ENCODE assay signal across 1 cellular context in genomic region chr22:37630839-37631435, GRCh38.
TF ChIP-seq lines count a peak whose summit lies in the region.

No MANE protein-coding gene starts in this region.

TF ChIP-seq in HepG2, 621 proteins besides CTCF, POLR2A, EP300 and RAD21 (continues in another document):
- TF ChIP-seq ZNF772 (CRISPR knock-in tag; IDR thresholded peaks at IDR 0.05) (peak; percentile 35; the same call in 1 of the 2 replicates), CAMTA2 (CRISPR knock-in tag; IDR thresholded peaks at IDR 0.05; ENCODE audit: borderline replicate concordance) (no peak), ZNF205 (CRISPR knock-in tag; IDR thresholded peaks at IDR 0.05) (no peak), TEF (CRISPR knock-in tag; IDR thresholded peaks at IDR 0.05) (peak; percentile 36; the same call in 1 of the 2 replicates), FOXA3 (CRISPR knock-in tag; IDR thresholded peaks at IDR 0.05) (no peak), RARA (CRISPR knock-in tag; IDR thresholded peaks at IDR 0.05) (no peak), ZBTB38 (CRISPR knock-in tag; IDR thresholded peaks at IDR 0.05) (0 out of 2 replicates have a peak, but pooled peaks have one; percentile 17), ZSCAN5A (CRISPR knock-in tag; IDR thresholded peaks at IDR 0.05; ENCODE audit: borderline replicate concordance) (no peak), POLR2AphosphoS5 (IDR thresholded peaks at IDR 0.05; ENCODE audit: low read depth, low read length) (peak; percentile 43; the same call in 1 of the 2 replicates), MTA1 (CRISPR knock-in tag; IDR thresholded peaks at IDR 0.05; ENCODE audit: borderline replicate concordance) (no peak), KDM3A (CRISPR knock-in tag; IDR thresholded peaks at IDR 0.05; ENCODE audit: low read depth) (no peak), DRAP1 (CRISPR knock-in tag; IDR thresholded peaks at IDR 0.05) (peak; percentile 75; the same call in 1 of the 2 replicates), TRIM22 (IDR thresholded peaks at IDR 0.05) (no peak), BORCS8-MEF2B (CRISPR knock-in tag; IDR thresholded peaks at IDR 0.05) (0 out of 2 replicates have a peak, but pooled peaks have one; percentile 26), ERF (CRISPR knock-in tag; IDR thresholded peaks at IDR 0.05) (no peak; the same call in 1 of the 2 replicates), ZFP91 (CRISPR knock-in tag; IDR thresholded peaks at IDR 0.05; ENCODE audit: borderline replicate concordance) (no peak), JDP2 (CRISPR knock-in tag; IDR thresholded peaks at IDR 0.05; ENCODE audit: borderline replicate concordance) (no peak), PRDM4 (CRISPR knock-in tag; IDR thresholded peaks at IDR 0.05; ENCODE audit: borderline replicate concordance) (no peak), DR1 (CRISPR knock-in tag; IDR thresholded peaks at IDR 0.05) (peak; percentile 22; the same call in 1 of the 2 replicates), ZNF276 (CRISPR knock-in tag; IDR thresholded peaks at IDR 0.05; ENCODE audit: low read depth) (0 out of 2 replicates have a peak, but pooled peaks have one; percentile 39), ATF1 (CRISPR knock-in tag; IDR thresholded peaks at IDR 0.05) (no peak), ZNF782 (CRISPR knock-in tag; IDR thresholded peaks at IDR 0.05; ENCODE audit: borderline replicate concordance) (no peak)
- TF ChIP-seq, protein P1, sequence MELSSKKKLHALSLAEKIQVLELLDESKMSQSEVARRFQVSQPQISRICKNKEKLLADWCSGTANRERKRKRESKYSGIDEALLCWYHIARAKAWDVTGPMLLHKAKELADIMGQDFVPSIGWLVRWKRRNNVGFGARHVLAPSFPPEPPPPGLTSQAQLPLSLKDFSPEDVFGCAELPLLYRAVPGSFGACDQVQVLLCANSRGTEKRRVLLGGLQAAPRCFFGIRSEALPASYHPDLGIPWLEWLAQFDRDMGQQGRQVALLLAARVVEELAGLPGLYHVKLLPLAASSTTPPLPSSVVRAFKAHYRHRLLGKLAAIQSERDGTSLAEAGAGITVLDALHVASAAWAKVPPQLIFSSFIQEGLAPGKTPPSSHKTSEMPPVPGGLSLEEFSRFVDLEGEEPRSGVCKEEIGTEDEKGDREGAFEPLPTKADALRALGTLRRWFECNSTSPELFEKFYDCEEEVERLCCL (CRISPR knock-in tag; IDR thresholded peaks at IDR 0.05; ENCODE audit: borderline replicate concordance) = 0 out of 2 replicates have a peak, but pooled peaks have one; percentile 11
- TF ChIP-seq, protein P2, sequence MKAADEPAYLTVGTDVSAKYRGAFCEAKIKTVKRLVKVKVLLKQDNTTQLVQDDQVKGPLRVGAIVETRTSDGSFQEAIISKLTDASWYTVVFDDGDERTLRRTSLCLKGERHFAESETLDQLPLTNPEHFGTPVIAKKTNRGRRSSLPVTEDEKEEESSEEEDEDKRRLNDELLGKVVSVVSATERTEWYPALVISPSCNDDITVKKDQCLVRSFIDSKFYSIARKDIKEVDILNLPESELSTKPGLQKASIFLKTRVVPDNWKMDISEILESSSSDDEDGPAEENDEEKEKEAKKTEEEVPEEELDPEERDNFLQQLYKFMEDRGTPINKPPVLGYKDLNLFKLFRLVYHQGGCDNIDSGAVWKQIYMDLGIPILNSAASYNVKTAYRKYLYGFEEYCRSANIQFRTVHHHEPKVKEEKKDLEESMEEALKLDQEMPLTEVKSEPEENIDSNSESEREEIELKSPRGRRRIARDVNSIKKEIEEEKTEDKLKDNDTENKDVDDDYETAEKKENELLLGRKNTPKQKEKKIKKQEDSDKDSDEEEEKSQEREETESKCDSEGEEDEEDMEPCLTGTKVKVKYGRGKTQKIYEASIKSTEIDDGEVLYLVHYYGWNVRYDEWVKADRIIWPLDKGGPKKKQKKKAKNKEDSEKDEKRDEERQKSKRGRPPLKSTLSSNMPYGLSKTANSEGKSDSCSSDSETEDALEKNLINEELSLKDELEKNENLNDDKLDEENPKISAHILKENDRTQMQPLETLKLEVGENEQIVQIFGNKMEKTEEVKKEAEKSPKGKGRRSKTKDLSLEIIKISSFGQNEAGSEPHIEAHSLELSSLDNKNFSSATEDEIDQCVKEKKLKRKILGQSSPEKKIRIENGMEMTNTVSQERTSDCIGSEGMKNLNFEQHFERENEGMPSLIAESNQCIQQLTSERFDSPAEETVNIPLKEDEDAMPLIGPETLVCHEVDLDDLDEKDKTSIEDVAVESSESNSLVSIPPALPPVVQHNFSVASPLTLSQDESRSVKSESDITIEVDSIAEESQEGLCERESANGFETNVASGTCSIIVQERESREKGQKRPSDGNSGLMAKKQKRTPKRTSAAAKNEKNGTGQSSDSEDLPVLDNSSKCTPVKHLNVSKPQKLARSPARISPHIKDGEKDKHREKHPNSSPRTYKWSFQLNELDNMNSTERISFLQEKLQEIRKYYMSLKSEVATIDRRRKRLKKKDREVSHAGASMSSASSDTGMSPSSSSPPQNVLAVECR (CRISPR knock-in tag; IDR thresholded peaks at IDR 0.05; ENCODE audit: borderline replicate concordance) = no peak
- TF ChIP-seq, protein P3, sequence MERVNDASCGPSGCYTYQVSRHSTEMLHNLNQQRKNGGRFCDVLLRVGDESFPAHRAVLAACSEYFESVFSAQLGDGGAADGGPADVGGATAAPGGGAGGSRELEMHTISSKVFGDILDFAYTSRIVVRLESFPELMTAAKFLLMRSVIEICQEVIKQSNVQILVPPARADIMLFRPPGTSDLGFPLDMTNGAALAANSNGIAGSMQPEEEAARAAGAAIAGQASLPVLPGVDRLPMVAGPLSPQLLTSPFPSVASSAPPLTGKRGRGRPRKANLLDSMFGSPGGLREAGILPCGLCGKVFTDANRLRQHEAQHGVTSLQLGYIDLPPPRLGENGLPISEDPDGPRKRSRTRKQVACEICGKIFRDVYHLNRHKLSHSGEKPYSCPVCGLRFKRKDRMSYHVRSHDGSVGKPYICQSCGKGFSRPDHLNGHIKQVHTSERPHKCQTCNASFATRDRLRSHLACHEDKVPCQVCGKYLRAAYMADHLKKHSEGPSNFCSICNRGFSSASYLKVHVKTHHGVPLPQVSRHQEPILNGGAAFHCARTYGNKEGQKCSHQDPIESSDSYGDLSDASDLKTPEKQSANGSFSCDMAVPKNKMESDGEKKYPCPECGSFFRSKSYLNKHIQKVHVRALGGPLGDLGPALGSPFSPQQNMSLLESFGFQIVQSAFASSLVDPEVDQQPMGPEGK (CRISPR knock-in tag; IDR thresholded peaks at IDR 0.05) = peak; percentile 22
- TF ChIP-seq, protein P4, sequence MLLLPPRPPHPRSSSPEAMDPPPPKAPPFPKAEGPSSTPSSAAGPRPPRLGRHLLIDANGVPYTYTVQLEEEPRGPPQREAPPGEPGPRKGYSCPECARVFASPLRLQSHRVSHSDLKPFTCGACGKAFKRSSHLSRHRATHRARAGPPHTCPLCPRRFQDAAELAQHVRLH (CRISPR knock-in tag; IDR thresholded peaks at IDR 0.05; ENCODE audit: borderline replicate concordance, low read depth) = 0 out of 2 replicates have a peak, but pooled peaks have one; percentile 10
- TF ChIP-seq, protein P5, sequence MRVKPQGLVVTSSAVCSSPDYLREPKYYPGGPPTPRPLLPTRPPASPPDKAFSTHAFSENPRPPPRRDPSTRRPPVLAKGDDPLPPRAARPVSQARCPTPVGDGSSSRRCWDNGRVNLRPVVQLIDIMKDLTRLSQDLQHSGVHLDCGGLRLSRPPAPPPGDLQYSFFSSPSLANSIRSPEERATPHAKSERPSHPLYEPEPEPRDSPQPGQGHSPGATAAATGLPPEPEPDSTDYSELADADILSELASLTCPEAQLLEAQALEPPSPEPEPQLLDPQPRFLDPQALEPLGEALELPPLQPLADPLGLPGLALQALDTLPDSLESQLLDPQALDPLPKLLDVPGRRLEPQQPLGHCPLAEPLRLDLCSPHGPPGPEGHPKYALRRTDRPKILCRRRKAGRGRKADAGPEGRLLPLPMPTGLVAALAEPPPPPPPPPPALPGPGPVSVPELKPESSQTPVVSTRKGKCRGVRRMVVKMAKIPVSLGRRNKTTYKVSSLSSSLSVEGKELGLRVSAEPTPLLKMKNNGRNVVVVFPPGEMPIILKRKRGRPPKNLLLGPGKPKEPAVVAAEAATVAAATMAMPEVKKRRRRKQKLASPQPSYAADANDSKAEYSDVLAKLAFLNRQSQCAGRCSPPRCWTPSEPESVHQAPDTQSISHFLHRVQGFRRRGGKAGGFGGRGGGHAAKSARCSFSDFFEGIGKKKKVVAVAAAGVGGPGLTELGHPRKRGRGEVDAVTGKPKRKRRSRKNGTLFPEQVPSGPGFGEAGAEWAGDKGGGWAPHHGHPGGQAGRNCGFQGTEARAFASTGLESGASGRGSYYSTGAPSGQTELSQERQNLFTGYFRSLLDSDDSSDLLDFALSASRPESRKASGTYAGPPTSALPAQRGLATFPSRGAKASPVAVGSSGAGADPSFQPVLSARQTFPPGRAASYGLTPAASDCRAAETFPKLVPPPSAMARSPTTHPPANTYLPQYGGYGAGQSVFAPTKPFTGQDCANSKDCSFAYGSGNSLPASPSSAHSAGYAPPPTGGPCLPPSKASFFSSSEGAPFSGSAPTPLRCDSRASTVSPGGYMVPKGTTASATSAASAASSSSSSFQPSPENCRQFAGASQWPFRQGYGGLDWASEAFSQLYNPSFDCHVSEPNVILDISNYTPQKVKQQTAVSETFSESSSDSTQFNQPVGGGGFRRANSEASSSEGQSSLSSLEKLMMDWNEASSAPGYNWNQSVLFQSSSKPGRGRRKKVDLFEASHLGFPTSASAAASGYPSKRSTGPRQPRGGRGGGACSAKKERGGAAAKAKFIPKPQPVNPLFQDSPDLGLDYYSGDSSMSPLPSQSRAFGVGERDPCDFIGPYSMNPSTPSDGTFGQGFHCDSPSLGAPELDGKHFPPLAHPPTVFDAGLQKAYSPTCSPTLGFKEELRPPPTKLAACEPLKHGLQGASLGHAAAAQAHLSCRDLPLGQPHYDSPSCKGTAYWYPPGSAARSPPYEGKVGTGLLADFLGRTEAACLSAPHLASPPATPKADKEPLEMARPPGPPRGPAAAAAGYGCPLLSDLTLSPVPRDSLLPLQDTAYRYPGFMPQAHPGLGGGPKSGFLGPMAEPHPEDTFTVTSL (CRISPR knock-in tag; IDR thresholded peaks at IDR 0.05; ENCODE audit: borderline replicate concordance) = no peak
